ENCODE assay signal across 8 cellular contexts in the genomic region with DNA sequence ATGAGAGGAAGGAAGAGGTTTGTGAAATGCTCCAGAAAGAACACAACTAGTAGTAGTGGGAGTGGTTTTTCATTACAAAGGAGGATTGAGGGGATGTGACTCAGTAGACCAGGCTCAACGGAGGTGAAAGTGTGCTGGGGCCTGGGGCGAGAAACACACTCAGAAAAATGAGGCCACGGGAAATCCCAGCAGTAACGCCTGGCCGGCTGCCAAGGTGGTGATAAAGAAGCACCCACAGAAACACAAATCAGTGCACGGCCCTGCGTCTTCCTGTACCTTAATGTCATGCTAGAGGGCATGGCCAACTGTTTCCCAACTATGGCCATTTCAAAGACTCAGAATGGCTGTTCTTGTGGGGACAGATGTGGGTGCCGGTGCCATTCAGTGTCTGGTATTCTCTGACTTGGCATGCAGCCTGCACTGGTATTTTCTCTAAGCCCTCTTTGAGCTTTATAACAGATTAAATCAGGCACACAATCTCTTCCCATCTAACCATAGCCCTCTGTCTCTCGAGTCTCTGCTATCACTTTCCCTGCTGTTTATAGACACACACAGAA. TPM values are rescaled to one million over a fixed set of nuclear protein-coding genes. Genes with fewer than 3 reads are reported as not detected.
DNase-seq lines count a peak whose midpoint lies in the region; ATAC-seq and TF ChIP-seq lines count a peak whose summit lies in the region.

No MANE protein-coding gene starts in this region.

- no peak overlapping the region for H3K4me3 ChIP-seq in upper lobe of right lung

- no peak overlapping the region for H3K27ac ChIP-seq in upper lobe of right lung

- H3K27me3 ChIP-seq in upper lobe of right lung, result no peaks in the 10 kb centered on the region

- H3K9me3 ChIP-seq in upper lobe of right lung, result no peaks in the 10 kb centered on the region

- H3K4me1 ChIP-seq in upper lobe of right lung, result peaks cover 5% of the 10 kb centered on the region

- TF ChIP-seq CTCF in GM10266 (IDR thresholded peaks at IDR 0.05; ENCODE audit: control insufficient read depth, insufficient read depth, low read depth, missing control alignments) (no peak), upper lobe of right lung (IDR thresholded peaks at IDR 0.05) (no peak)

- DNase-seq in GM10266 (ENCODE audit: extremely low spot score) (peak; percentile 38), HK-2 (ENCODE audit: unreplicated experiment) (peak; percentile 44), head of caudate nucleus (peak in 36 of 42 donors; percentile 13 to 82 (median 54)), GM03348 (ENCODE audit: low spot score) (no peak), upper lobe of right lung (no peak), SIG-M5 (lab: John Stamatoyannopoulos, UW) (no peak)
- peak; percentile 63 for DNase-seq in activated CD8-positive, alpha-beta memory T cell treated with anti-CD3 and anti-CD28 coated beads, Interleukin-2, amount 50 U/mL, for 24 hours (ENCODE audit: extremely low read depth)
- DNase-seq in stimulated activated CD8-positive, alpha-beta memory T cell treated with anti-CD3 and anti-CD28 coated beads, Interleukin-7, amount 100 ng/mL, for 24 hours (ENCODE audit: low read depth), result peak; percentile 75

- ATAC-seq in upper lobe of right lung, result no peak

- peaks cover 8% of the 10 kb centered on the region for H3K36me3 ChIP-seq in upper lobe of right lung

- intact Hi-C loops in head of caudate nucleus (cut with DNase I) (loop anchor here (10.0 kb wide), 1 partner anchor 651 kb away; no protein-coding TSS in a partner anchor), upper lobe of right lung (cut with DNase I) (loop anchor here (10.0 kb wide), 1 partner anchor 651 kb away; no protein-coding TSS in a partner anchor)

RNA-seq across cellular contexts. Expression of a gene that starts 38.2 kb away (rescaled TPM):
- total RNA-seq in upper lobe of right lung, result 8.4 TPM

RNA-seq across cellular contexts. Expression of a gene that starts 38.3 kb away (rescaled TPM):
- total RNA-seq in upper lobe of right lung, result 22.1 TPM

Comparison
In these comparisons a context has a peak if more than half of its experiments do, and no peak if none do; other contexts are left out.
1. DNase-seq: peak in GM10266 (single experiment), HK-2 (single experiment), activated CD8-positive, alpha-beta memory T cell treated with anti-CD3 and anti-CD28 coated beads, Interleukin-2, amount 50 U/mL, for 24 hours (single experiment), head of caudate nucleus (36 of 42) and stimulated activated CD8-positive, alpha-beta memory T cell treated with anti-CD3 and anti-CD28 coated beads, Interleukin-7, amount 100 ng/mL, for 24 hours (single experiment); none in GM03348 (single experiment), upper lobe of right lung (single experiment) and SIG-M5 (single experiment).